Comparison of ENCODE assay signal across 9 cellular contexts in the genomic region with DNA sequence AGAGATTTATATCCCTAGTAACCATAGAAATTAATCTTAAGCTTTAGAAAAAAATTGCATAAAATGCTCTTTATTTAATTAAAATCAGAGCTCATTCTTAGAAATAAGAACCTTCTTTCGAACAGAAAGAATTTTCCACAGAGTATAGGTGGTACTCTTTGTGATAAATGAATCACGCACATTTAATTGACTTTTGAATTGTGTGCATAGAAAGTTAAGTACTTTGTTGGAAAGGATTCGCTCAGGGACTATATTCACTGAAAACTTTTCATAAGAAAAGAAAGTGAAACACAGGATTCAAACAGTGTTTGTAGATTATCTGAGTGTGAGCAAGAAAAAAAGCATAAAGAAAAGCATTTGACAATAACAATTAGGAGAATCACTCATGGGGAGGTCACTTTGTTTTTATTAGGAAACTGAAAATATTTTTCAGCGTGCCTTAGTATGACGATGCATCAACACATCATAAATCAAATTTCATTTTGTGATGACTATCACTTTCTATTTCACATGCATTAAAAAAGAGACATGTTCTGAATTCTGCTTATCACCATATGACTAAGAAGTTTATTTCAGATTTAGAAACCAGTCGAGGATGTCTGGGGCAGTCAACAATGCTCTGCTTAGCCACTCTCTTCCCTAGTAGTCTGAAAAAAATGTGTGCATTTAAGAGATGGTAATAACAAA. TPM values are rescaled to one million over a fixed set of nuclear protein-coding genes. Genes with fewer than 3 reads are reported as not detected.
DNase-seq lines count a peak whose midpoint lies in the region; ATAC-seq and TF ChIP-seq lines count a peak whose summit lies in the region.
"Had no signal": no experiment of that assay in that cellular context is flagged by ENCODE, and none has a peak within 500 bp of the region (broad histone marks: within the 10 kb centered on the region; RNA-seq: fewer than 3 reads in every experiment).

No MANE protein-coding gene starts in this region.

- no peak for TF ChIP-seq CTCF in coronary artery (IDR thresholded peaks at IDR 0.05)
- no peak for TF ChIP-seq CTCF in chondrocyte (IDR thresholded peaks at IDR 0.05)

- no peak for DNase-seq in effector memory CD8-positive, alpha-beta T cell
- no peak for DNase-seq in NCI-H187 (lab: John Stamatoyannopoulos, UW)
- no peak for DNase-seq in stimulated activated naive CD4-positive, alpha-beta T cell (lab: John Stamatoyannopoulos, UW)
- no peak for DNase-seq in coronary artery (ENCODE audit: low spot score)
- no peak for DNase-seq in chondrocyte (ENCODE audit: low spot score)
- DNase-seq: anterior cingulate cortex had no signal

- no peaks in the 10 kb centered on the region for H3K9me3 ChIP-seq in BLaER1 treated with 17β-estradiol and CSF1 and Interleukin-3, amounts not matched to agents 10 nM and 100 nM (replicated peaks in 1 of 11)

- H3K36me3 Mint-ChIP-seq in effector memory CD8-positive, alpha-beta T cell (ENCODE audit: insufficient read depth), result peaks cover 4% of the 10 kb centered on the region
- H3K36me3 Mint-ChIP-seq in chondrocyte (ENCODE audit: low read depth), result no peaks in the 10 kb centered on the region

- ATAC-seq in GM19463 (IDR thresholded peaks at IDR 0.05; ENCODE audit: unreplicated experiment) (peak; percentile 63), HG03460 (IDR thresholded peaks at IDR 0.05; ENCODE audit: unreplicated experiment) (peak; percentile 59)
- peak; percentile 39 for ATAC-seq in effector memory CD8-positive, alpha-beta T cell (replicated peaks)

- H3K27ac Mint-ChIP-seq in effector memory CD8-positive, alpha-beta T cell, result peak overlapping the region in 1 of 2 donors; percentile 11
- H3K27ac Mint-ChIP-seq in chondrocyte (ENCODE audit: unreplicated experiment), result no peak overlapping the region

- peak overlapping the region; percentile 33 to 78 (median 54); a peak in 18 of 22 replicates for H3K4me2 ChIP-seq in BLaER1 treated with 17β-estradiol and CSF1 and Interleukin-3, amounts not matched to agents 10 nM and 100 nM

- peaks cover 23 to 97% (median 52%) of the 10 kb centered on the region in 11 experiments; a peak in 20 of 22 replicates for H4K20me1 ChIP-seq in BLaER1 treated with 17β-estradiol and CSF1 and Interleukin-3, amounts not matched to agents 10 nM and 100 nM

- peaks cover 9 to 27% (median 20%) of the 10 kb centered on the region in 10 experiments; a peak in 19 of 20 replicates for H3K4me1 ChIP-seq in BLaER1 treated with 17β-estradiol and CSF1 and Interleukin-3, amounts not matched to agents 10 nM and 100 nM

- H3K4me3 ChIP-seq in BLaER1 treated with 17β-estradiol and CSF1 and Interleukin-3, amounts not matched to agents 10 nM and 100 nM, result no peak overlapping the region
- no peak overlapping the region for H3K4me3 ChIP-seq in coronary artery

- H3K27me3 Mint-ChIP-seq in effector memory CD8-positive, alpha-beta T cell, result no peaks in the 10 kb centered on the region
- no peaks in the 10 kb centered on the region for H3K27me3 Mint-ChIP-seq in chondrocyte (ENCODE audit: low read depth)

- H3K4me1 Mint-ChIP-seq in effector memory CD8-positive, alpha-beta T cell (ENCODE audit: low read depth in 2 of 2), result peaks cover 8 to 10% of the 10 kb centered on the region in 2 donors
- H3K4me1 Mint-ChIP-seq in chondrocyte (ENCODE audit: low read depth), result peaks cover 17% of the 10 kb centered on the region

- H3K4me3 Mint-ChIP-seq in effector memory CD8-positive, alpha-beta T cell, result peak overlapping the region in 1 of 2 donors; percentile 34
- H3K4me3 Mint-ChIP-seq in chondrocyte (ENCODE audit: unreplicated experiment), result no peak overlapping the region

- peak overlapping the region in 7 of 11 experiments; percentile 3 to 47 (median 37); a peak in 9 of 22 replicates for H3K27ac ChIP-seq in BLaER1 treated with 17β-estradiol and CSF1 and Interleukin-3, amounts not matched to agents 10 nM and 100 nM
- H3K27ac ChIP-seq in coronary artery, result no peak overlapping the region

- H3K9me3 Mint-ChIP-seq in effector memory CD8-positive, alpha-beta T cell, result no peaks in the 10 kb centered on the region
- H3K9me3 Mint-ChIP-seq in chondrocyte (ENCODE audit: low read depth), result no peaks in the 10 kb centered on the region

- peaks cover 0 to 12% (median 4%) of the 10 kb centered on the region in 11 experiments; a peak in 6 of 22 replicates for H3K36me3 ChIP-seq in BLaER1 treated with 17β-estradiol and CSF1 and Interleukin-3, amounts not matched to agents 10 nM and 100 nM

- H3K9ac ChIP-seq in BLaER1 treated with 17β-estradiol and CSF1 and Interleukin-3, amounts not matched to agents 10 nM and 100 nM, result peak overlapping the region in 1 of 11 experiments; percentile 22; a peak in 4 of 22 replicates

- no peaks in the 10 kb centered on the region for H3K27me3 ChIP-seq in BLaER1 treated with 17β-estradiol and CSF1 and Interleukin-3, amounts not matched to agents 10 nM and 100 nM

RNA-seq across cellular contexts. Expression of a gene that starts 49.5 kb away (rescaled TPM):
- 21.1 to 27.1 TPM (median 25.4 TPM) in 3 replicates for total RNA-seq in chondrocyte

Comparison
In these comparisons a context has a peak if more than half of its experiments do, and no peak if none do; other contexts are left out.
1. H3K27ac ChIP-seq: peak in BLaER1 treated with 17β-estradiol and CSF1 and Interleukin-3, amounts not matched to agents 10 nM and 100 nM (7 of 11); none in coronary artery (0 of 2).
2. Peak in every context shown above with its lines, with median percentiles within 50 percentile points of each other: ATAC-seq.